Comparison of ENCODE assay signal across 11 cellular contexts in the genomic region with DNA sequence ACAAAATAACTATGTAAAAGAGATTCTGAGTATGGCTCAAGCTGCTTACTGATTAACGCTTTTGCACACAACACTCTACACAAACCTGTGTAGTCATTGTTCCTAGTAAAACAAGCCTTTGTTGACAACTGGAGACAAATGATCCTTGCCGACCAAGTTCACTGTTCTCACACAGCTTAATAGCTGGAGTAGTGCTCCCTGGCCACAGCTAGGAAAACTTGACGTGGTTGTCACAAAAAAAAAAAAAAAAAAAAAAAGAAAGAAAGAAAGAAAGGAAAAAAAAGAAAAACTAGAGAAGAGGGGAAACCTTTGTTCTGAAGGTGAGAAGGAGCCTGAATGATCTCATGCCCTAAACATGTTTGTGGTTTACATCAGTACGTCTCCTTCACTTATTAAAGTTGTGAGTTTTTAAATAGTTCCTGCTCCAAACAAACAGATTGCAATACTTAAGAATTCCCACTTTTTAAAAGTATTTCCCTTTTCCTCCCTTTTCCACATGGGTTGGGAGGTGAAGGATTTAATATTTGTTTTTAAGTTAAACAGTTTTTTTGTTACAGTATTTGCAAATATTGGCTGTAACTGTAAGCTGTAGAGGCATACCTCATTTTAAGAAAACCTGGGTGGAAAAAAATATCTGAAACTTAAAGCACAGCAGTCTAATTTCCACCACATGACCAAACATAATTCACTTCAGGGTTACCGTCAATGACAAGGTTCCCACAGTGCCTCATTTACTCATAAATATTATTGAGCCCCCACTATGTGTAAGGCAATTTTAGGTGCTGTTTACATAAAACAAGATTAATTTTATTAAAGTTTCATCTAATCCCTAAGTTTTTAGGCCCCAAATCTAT.
A peak's percentile ranks its signal among the peaks of the same experiment; 100 is the strongest.
DNase-seq lines count a peak whose midpoint lies in the region; ATAC-seq lines count a peak whose summit lies in the region.
"Had no signal": no experiment of that assay in that cellular context is flagged by ENCODE, and none has a peak within 500 bp of the region (broad histone marks: within the 10 kb centered on the region; RNA-seq: fewer than 3 reads in every experiment).

No MANE protein-coding gene starts in this region.

- peak overlapping the region; percentile 27 for H3K27ac ChIP-seq in temporal lobe (ENCODE audit: low read depth, low read length)

- no peak for ATAC-seq in HG03097 (IDR thresholded peaks at IDR 0.05; ENCODE audit: low FRiP score, unreplicated experiment)
- ATAC-seq in GM18873 (IDR thresholded peaks at IDR 0.05; ENCODE audit: low FRiP score, unreplicated experiment): no peak

- peak overlapping the region; percentile 70 for H3K27ac Mint-ChIP-seq in activated naive CD8-positive, alpha-beta T cell
- H3K27ac Mint-ChIP-seq: activated CD4-positive, alpha-beta memory T cell treated with anti-CD3 and anti-CD28 coated beads for 36 hours had no signal

- DNase-seq in DMS53 (lab: John Stamatoyannopoulos, UW) (peak; percentile 55), DMS53 treated with DMSO at 0.1 percent for 48 hours (lab: John Stamatoyannopoulos, UW; ENCODE audit: unreplicated experiment) (no peak), iPS-NIHi11 (ENCODE audit: low spot score) (peak; percentile 29), NCI-H345 (lab: John Stamatoyannopoulos, UW) (no peak)
- DNase-seq: activated CD4-positive, alpha-beta memory T cell treated with anti-CD3 and anti-CD28 coated beads for 36 hours; NCI-H1436 treated with DMSO at 0.1 percent for 48 hours; stimulated activated CD4-positive, alpha-beta T cell treated with anti-CD3 and anti-CD28 coated beads, Interleukin-4, amount 100 ng/mL, for 1 hour had no signal

- no peaks in the 10 kb centered on the region for H3K9me3 Mint-ChIP-seq in activated naive CD8-positive, alpha-beta T cell (ENCODE audit: low read depth)

- peaks cover 35% of the 10 kb centered on the region for H3K4me1 Mint-ChIP-seq in activated naive CD8-positive, alpha-beta T cell (ENCODE audit: low read depth)

- H3K27me3 Mint-ChIP-seq in activated naive CD8-positive, alpha-beta T cell: no peaks in the 10 kb centered on the region

- peak overlapping the region; percentile 9 for H3K4me3 Mint-ChIP-seq in activated naive CD8-positive, alpha-beta T cell
- H3K4me3 Mint-ChIP-seq: activated CD4-positive, alpha-beta memory T cell treated with anti-CD3 and anti-CD28 coated beads for 36 hours had no signal

- H3K36me3 Mint-ChIP-seq in activated naive CD8-positive, alpha-beta T cell: peaks cover 2% of the 10 kb centered on the region
- H3K36me3 Mint-ChIP-seq: activated CD4-positive, alpha-beta memory T cell treated with anti-CD3 and anti-CD28 coated beads for 36 hours had no signal

Comparison
In these comparisons a context has a peak if more than half of its experiments do, and no peak if none do; other contexts are left out.
1. DNase-seq: peak in DMS53 (single experiment) and iPS-NIHi11 (single experiment); none in DMS53 treated with DMSO at 0.1 percent for 48 hours (single experiment) and NCI-H345 (single experiment).